21 cellular contexts compared by ENCODE assay signal in genomic region chr15:41983621-41984571, GRCh38. TPM values are rescaled to one million over a fixed set of nuclear protein-coding genes. Genes with fewer than 3 reads are reported as not detected.
DNase-seq lines count a peak whose midpoint lies in the region; ATAC-seq and TF ChIP-seq lines count a peak whose summit lies in the region.
"Had no signal": no experiment of that assay in that cellular context is flagged by ENCODE, and none has a peak within 500 bp of the region (broad histone marks: within the 10 kb centered on the region; RNA-seq: fewer than 3 reads in every experiment).

No MANE protein-coding gene starts in this region.

- H3K9me3 Mint-ChIP-seq in progenitor cell of endocrine pancreas (ENCODE audit: low read depth) (no peaks in the 10 kb centered on the region), type B pancreatic cell (no peaks in the 10 kb centered on the region), glutamatergic neuron (ENCODE audit: unreplicated experiment) (peaks cover 2% of the 10 kb centered on the region)
- H3K9me3 Mint-ChIP-seq: CD8-positive, alpha-beta memory T cell had no signal

- no peak for ATAC-seq in stimulated activated naive CD8-positive, alpha-beta T cell treated with anti-CD3 and anti-CD28 coated beads, Interleukin-15, Interleukin-2, amounts not matched to agents 100 U/mL and 50 U/mL, for 24 hours
- ATAC-seq: GM12878 had no signal

- no peak overlapping the region for H3K4me3 ChIP-seq in coronary artery
- H3K4me3 ChIP-seq: A549; BLaER1 treated with 17β-estradiol and CSF1 and Interleukin-3, amounts not matched to agents 10 nM and 100 nM; GM12878 had no signal

- H3K27ac ChIP-seq in coronary artery: no peak overlapping the region
- H3K27ac ChIP-seq: A549; BLaER1 treated with 17β-estradiol and CSF1 and Interleukin-3, amounts not matched to agents 10 nM and 100 nM had no signal

- peaks cover 20% of the 10 kb centered on the region for H3K27me3 Mint-ChIP-seq in progenitor cell of endocrine pancreas
- peaks cover 10% of the 10 kb centered on the region for H3K27me3 Mint-ChIP-seq in type B pancreatic cell
- H3K27me3 Mint-ChIP-seq in glutamatergic neuron (ENCODE audit: unreplicated experiment): peaks cover 4% of the 10 kb centered on the region

- TF ChIP-seq CTCF in coronary artery (IDR thresholded peaks at IDR 0.05) (no peak), progenitor cell of endocrine pancreas (IDR thresholded peaks at IDR 0.05; ENCODE audit: unreplicated experiment) (no peak), type B pancreatic cell (conservative IDR thresholded peaks at IDR 0.05) (no peak), glutamatergic neuron (IDR thresholded peaks at IDR 0.05; ENCODE audit: partially characterized antibody, unreplicated experiment) (no peak)

- H3K4me1 Mint-ChIP-seq in progenitor cell of endocrine pancreas (ENCODE audit: low read depth) (peaks cover 14% of the 10 kb centered on the region), type B pancreatic cell (ENCODE audit: unreplicated experiment) (peaks cover 11% of the 10 kb centered on the region), glutamatergic neuron (ENCODE audit: low read depth, unreplicated experiment) (no peaks in the 10 kb centered on the region)
- H3K4me1 Mint-ChIP-seq: CD8-positive, alpha-beta memory T cell had no signal

- H3K4me3 Mint-ChIP-seq in progenitor cell of endocrine pancreas (ENCODE audit: low read depth) (no peak overlapping the region), type B pancreatic cell (no peak overlapping the region), glutamatergic neuron (ENCODE audit: unreplicated experiment) (no peak overlapping the region)
- H3K4me3 Mint-ChIP-seq: CD8-positive, alpha-beta memory T cell had no signal

- DNase-seq in activated effector memory CD4-positive, alpha-beta T cell treated with anti-CD3 and anti-CD28 coated beads, Interleukin-2, amount 50 U/mL, for 16 hours: peak; percentile 46
- DNase-seq in activated effector memory CD4-positive, alpha-beta T cell treated with Interleukin-2 at 50 U/mL for 16 hours: no peak
- DNase-seq in coronary artery (ENCODE audit: low spot score) (peak; percentile 46), progenitor cell of endocrine pancreas (ENCODE audit: low spot score, unreplicated experiment) (no peak), type B pancreatic cell (ENCODE audit: extremely low spot score, unreplicated experiment) (peak; percentile 22), glutamatergic neuron (no peak), SW 1271 (lab: John Stamatoyannopoulos, UW) (no peak)
- DNase-seq in stimulated activated naive CD8-positive, alpha-beta T cell treated with anti-CD3 and anti-CD28 coated beads, Interleukin-15, Interleukin-2, amounts not matched to agents 100 U/mL and 50 U/mL, for 24 hours: no peak
- DNase-seq: CD8-positive, alpha-beta memory T cell; GDM1; KG1; NCI-H1417 treated with DMSO at 0.1 percent for 48 hours; NCI-H1930; NCI-H69; NK-92 treated with Interleukin-12 subunit alpha and Interleukin-12 subunit beta, amount 100 ng/mL, for 24 hours had no signal

- peak overlapping the region; percentile 83 for H3K27ac Mint-ChIP-seq in progenitor cell of endocrine pancreas
- H3K27ac Mint-ChIP-seq in type B pancreatic cell: peak overlapping the region; percentile 61
- no peak overlapping the region for H3K27ac Mint-ChIP-seq in glutamatergic neuron (ENCODE audit: unreplicated experiment)
- H3K27ac Mint-ChIP-seq: CD8-positive, alpha-beta memory T cell had no signal

- no peaks in the 10 kb centered on the region for H3K36me3 Mint-ChIP-seq in progenitor cell of endocrine pancreas (ENCODE audit: insufficient read depth)
- no peaks in the 10 kb centered on the region for H3K36me3 Mint-ChIP-seq in type B pancreatic cell
- H3K36me3 Mint-ChIP-seq in glutamatergic neuron (ENCODE audit: unreplicated experiment): no peaks in the 10 kb centered on the region
- H3K36me3 Mint-ChIP-seq: CD8-positive, alpha-beta memory T cell had no signal

RNA-seq across cellular contexts. Expression of gene EHD4, which starts 11.5 kb away (rescaled TPM):
- 17.2 and 18.4 TPM in 2 replicates for total RNA-seq in progenitor cell of endocrine pancreas
- total RNA-seq in type B pancreatic cell (ENCODE audit: low replicate concordance): 18.8 and 25.2 TPM in 2 replicates
- 4.0 TPM for total RNA-seq in glutamatergic neuron (ENCODE audit: unreplicated experiment)

RNA-seq across cellular contexts. Expression of gene PLA2G4E, which starts 36.9 kb away (rescaled TPM):
- total RNA-seq in progenitor cell of endocrine pancreas (0.09 TPM in 1 of 2 replicates, not detected in the other), type B pancreatic cell (ENCODE audit: low replicate concordance) (0.12 TPM in 1 of 2 replicates, not detected in the other), glutamatergic neuron (ENCODE audit: unreplicated experiment) (1.0 TPM)
- total RNA-seq: CD8-positive, alpha-beta memory T cell; H4; OCI-LY7; RPMI7951 had no signal

Comparison
In these comparisons a context has a peak if more than half of its experiments do, and no peak if none do; other contexts are left out.
1. DNase-seq: peak in activated effector memory CD4-positive, alpha-beta T cell treated with anti-CD3 and anti-CD28 coated beads, Interleukin-2, amount 50 U/mL, for 16 hours (single experiment), coronary artery (single experiment) and type B pancreatic cell (single experiment); none in activated effector memory CD4-positive, alpha-beta T cell treated with Interleukin-2 at 50 U/mL for 16 hours (single experiment), progenitor cell of endocrine pancreas (single experiment), glutamatergic neuron (single experiment), SW 1271 (0 of 2) and stimulated activated naive CD8-positive, alpha-beta T cell treated with anti-CD3 and anti-CD28 coated beads, Interleukin-15, Interleukin-2, amounts not matched to agents 100 U/mL and 50 U/mL, for 24 hours (single experiment).